Comparison of ENCODE assay signal across 8 cellular contexts in genomic region chr19:37655689-37656491, GRCh38. TPM values are rescaled to one million over a fixed set of nuclear protein-coding genes. Genes with fewer than 3 reads are reported as not detected.
A peak's percentile ranks its signal among the peaks of the same experiment; 100 is the strongest.
DNase-seq lines count a peak whose midpoint lies in the region; ATAC-seq and TF ChIP-seq lines count a peak whose summit lies in the region.

No MANE protein-coding gene starts in this region.

- H3K27ac ChIP-seq in OCI-LY3 (ENCODE audit: low read length): peak overlapping the region; percentile 69
- H3K27ac ChIP-seq in naive thymus-derived CD4-positive, alpha-beta T cell (ENCODE audit: low read depth, low read length): peak overlapping the region; percentile 89

- peaks cover 42% of the 10 kb centered on the region for H3K36me3 ChIP-seq in OCI-LY3 (replicated peaks; ENCODE audit: low read depth, low read length)
- peaks cover 0 to 15% (median 0%) of the 10 kb centered on the region in 3 experiments for H3K36me3 ChIP-seq in naive thymus-derived CD4-positive, alpha-beta T cell (ENCODE audit: control insufficient read depth in 2 of 3, insufficient read depth in 3 of 3, low read length in 3 of 3)

- peaks cover 0 to 27% (median 12%) of the 10 kb centered on the region in 5 donors for H3K36me3 Mint-ChIP-seq in naive thymus-derived CD4-positive, alpha-beta T cell
- H3K36me3 Mint-ChIP-seq in stimulated activated memory B cell treated with anti-CD40 and anti-IgM and Interleukin-4, amounts not matched to agents 10 μg/mL and 1 μg/mL and 100 μg/mL, for 72 hours: peaks cover 18% of the 10 kb centered on the region

- TF ChIP-seq CTCF in OCI-LY3 (IDR thresholded peaks at IDR 0.05; ENCODE audit: low read depth, low read length): no peak

- peak overlapping the region; percentile 89 for H2AFZ ChIP-seq in OCI-LY3 (ENCODE audit: low read depth, low read length)

- intact Hi-C loops in naive thymus-derived CD4-positive, alpha-beta T cell (cut with micrococcal nuclease): loop anchor here (1.0 to 10.0 kb wide), 14 partner anchors 36 to 1441 kb away; partner anchors contain the start of genes ZNF527 (in 2 of the 2), ZNF540 (in 2 of the 2), ZNF571 (in 2 of the 2) and ZNF573 (in 2 of the 2)

- peaks cover 49% of the 10 kb centered on the region for H3K79me2 ChIP-seq in OCI-LY3 (ENCODE audit: low read length)

- CTCF ChIA-PET in naive thymus-derived CD4-positive, alpha-beta T cell (lab: Charles Lee): no interaction called here

- DNase-seq in C1 segment of cervical spinal cord (lab: John Stamatoyannopoulos, UW): peak; percentile 26 to 94 (median 88)
- peak; percentile 67 for DNase-seq in activated T-helper 1 cell treated with Interleukin-2 at 50 U/mL for 16 hours (ENCODE audit: low read depth)
- peak; percentile 70 for DNase-seq in fibroblast of gingiva (ENCODE audit: low read depth)
- DNase-seq in naive thymus-derived CD4-positive, alpha-beta T cell: peak; percentile 74 to 90 (median 86)

- H4K20me1 ChIP-seq in OCI-LY3 (ENCODE audit: insufficient read depth, low read length): no peaks in the 10 kb centered on the region

- H3K27me3 Mint-ChIP-seq in naive thymus-derived CD4-positive, alpha-beta T cell: peaks cover 0 to 3% (median 0%) of the 10 kb centered on the region in 5 donors
- H3K27me3 Mint-ChIP-seq in stimulated activated memory B cell treated with anti-CD40 and anti-IgM and Interleukin-4, amounts not matched to agents 10 μg/mL and 1 μg/mL and 100 μg/mL, for 72 hours: no peaks in the 10 kb centered on the region

- H3K9me3 ChIP-seq in OCI-LY3 (ENCODE audit: insufficient read depth, low read length): peaks cover 12% of the 10 kb centered on the region
- H3K9me3 ChIP-seq in naive thymus-derived CD4-positive, alpha-beta T cell (ENCODE audit: control insufficient read depth in 2 of 3, low read length in 3 of 3): peaks cover 0 to 3% (median 0%) of the 10 kb centered on the region in 3 experiments

- H3K4me3 ChIP-seq in OCI-LY3 (ENCODE audit: low read length): peak overlapping the region; percentile 85
- peak overlapping the region; percentile 95 for H3K4me3 ChIP-seq in naive thymus-derived CD4-positive, alpha-beta T cell (ENCODE audit: low read length)

- peak overlapping the region; percentile 82 to 99 (median 96) for H3K4me3 Mint-ChIP-seq in naive thymus-derived CD4-positive, alpha-beta T cell
- peak overlapping the region; percentile 91 for H3K4me3 Mint-ChIP-seq in stimulated activated memory B cell treated with anti-CD40 and anti-IgM and Interleukin-4, amounts not matched to agents 10 μg/mL and 1 μg/mL and 100 μg/mL, for 72 hours

- ATAC-seq in GM19351 (IDR thresholded peaks at IDR 0.05; ENCODE audit: unreplicated experiment): peak; percentile 57
- ATAC-seq in HG03469 (IDR thresholded peaks at IDR 0.05; ENCODE audit: unreplicated experiment): peak; percentile 23
- peak; percentile 86 for ATAC-seq in naive thymus-derived CD4-positive, alpha-beta T cell
- ATAC-seq in stimulated activated memory B cell treated with anti-CD40 and anti-IgM and Interleukin-4, amounts not matched to agents 10 μg/mL and 1 μg/mL and 100 μg/mL, for 72 hours: peak; percentile 86

- H3K27ac Mint-ChIP-seq in naive thymus-derived CD4-positive, alpha-beta T cell: peak overlapping the region; percentile 81 to 99 (median 97)
- H3K27ac Mint-ChIP-seq in stimulated activated memory B cell treated with anti-CD40 and anti-IgM and Interleukin-4, amounts not matched to agents 10 μg/mL and 1 μg/mL and 100 μg/mL, for 72 hours: peak overlapping the region; percentile 95

- no peaks in the 10 kb centered on the region for H3K27me3 ChIP-seq in OCI-LY3 (ENCODE audit: low read depth, low read length)
- H3K27me3 ChIP-seq in naive thymus-derived CD4-positive, alpha-beta T cell (ENCODE audit: control insufficient read depth in 2 of 2, insufficient read depth in 2 of 2, low read length in 2 of 2): no peaks in the 10 kb centered on the region

- H3K9me3 Mint-ChIP-seq in naive thymus-derived CD4-positive, alpha-beta T cell: peaks cover 0 to 35% (median 3%) of the 10 kb centered on the region in 11 donors
- H3K9me3 Mint-ChIP-seq in stimulated activated memory B cell treated with anti-CD40 and anti-IgM and Interleukin-4, amounts not matched to agents 10 μg/mL and 1 μg/mL and 100 μg/mL, for 72 hours: peaks cover 3% of the 10 kb centered on the region

- peaks cover 11% of the 10 kb centered on the region; the same call in 1 of the 2 replicates for H3K4me1 ChIP-seq in OCI-LY3 (ENCODE audit: low read length)
- peaks cover 8 to 16% of the 10 kb centered on the region in 2 donors for H3K4me1 ChIP-seq in naive thymus-derived CD4-positive, alpha-beta T cell (ENCODE audit: control insufficient read depth in 2 of 2, insufficient read depth in 2 of 2, low read length in 2 of 2)

- peaks cover 28 to 40% (median 33%) of the 10 kb centered on the region in 7 donors for H3K4me1 Mint-ChIP-seq in naive thymus-derived CD4-positive, alpha-beta T cell
- peaks cover 21% of the 10 kb centered on the region for H3K4me1 Mint-ChIP-seq in stimulated activated memory B cell treated with anti-CD40 and anti-IgM and Interleukin-4, amounts not matched to agents 10 μg/mL and 1 μg/mL and 100 μg/mL, for 72 hours

- peak overlapping the region; percentile 90 for H3K9ac ChIP-seq in OCI-LY3 (ENCODE audit: low read length)

- peak overlapping the region; percentile 91 for H3K4me2 ChIP-seq in OCI-LY3 (ENCODE audit: low read length)

- POLR2A ChIA-PET in naive thymus-derived CD4-positive, alpha-beta T cell (lab: Charles Lee): interaction anchor here (0.6 to 1.3 kb wide), 4 partner anchors 35 to 497 kb away, joined by 3 to 7 read pairs (median 4); partner anchors contain the start of genes ZNF540 and ZNF571

RNA-seq across cellular contexts. Expression of gene ZFP30, which starts 0.6 kb away (rescaled TPM):
- 10 to 100 TPM in 4 of 5 experiments, 1 to 10 TPM in 1; 5.7 to 18.9 (median 14.2) TPM for total RNA-seq in naive thymus-derived CD4-positive, alpha-beta T cell
- 1 to 10 TPM; 2.7 to 3.7 TPM for polyA plus RNA-seq in naive thymus-derived CD4-positive, alpha-beta T cell

Comparison
In these comparisons a context has a peak if more than half of its experiments do, and no peak if none do; other contexts are left out.
1. Peak in every context shown above with its lines: DNase-seq, ATAC-seq, H3K4me3 ChIP-seq and H3K27ac ChIP-seq.
2. ATAC-seq: peak in every context shown above with its lines; median percentile 86 in naive thymus-derived CD4-positive, alpha-beta T cell; 86 in stimulated activated memory B cell treated with anti-CD40 and anti-IgM and Interleukin-4, amounts not matched to agents 10 μg/mL and 1 μg/mL and 100 μg/mL, for 72 hours; 57 in GM19351; 23 in HG03469.